In the genomic region with DNA sequence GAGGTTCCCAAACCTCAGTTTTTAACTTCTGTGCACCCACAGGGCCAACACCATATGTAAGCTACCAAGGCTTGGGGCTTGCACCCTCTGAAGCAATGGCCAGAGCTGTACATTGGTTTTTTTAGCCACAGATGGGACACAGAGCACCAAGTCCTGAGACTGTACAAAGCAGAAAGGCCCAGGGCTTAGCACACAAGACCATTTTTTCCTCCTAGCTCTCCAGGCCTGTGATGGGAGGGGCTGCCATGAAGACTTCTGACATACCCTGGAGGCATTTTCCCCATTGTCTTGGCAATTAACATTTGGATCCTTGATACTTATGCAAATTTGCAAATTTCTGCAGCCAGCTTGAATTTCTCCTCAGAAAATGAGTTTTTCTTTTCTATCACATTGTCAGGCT, we compare ENCODE assay signal across 10 cellular contexts.
"Had no signal": no experiment of that assay in that cellular context is flagged by ENCODE, and none has a peak within 500 bp of the region (broad histone marks: within the 10 kb centered on the region; RNA-seq: fewer than 3 reads in every experiment).

No MANE protein-coding gene starts in this region.

- H3K27ac ChIP-seq: HL-60 had no signal

- H3K4me2 ChIP-seq: GM23338 had no signal

- H3K4me3 ChIP-seq: GM23338 had no signal

- ATAC-seq: GM23338, HepG2 had no signal

- H2AFZ ChIP-seq: GM23338 had no signal

- DNase-seq: H9, HCEC 1CT, HFFc6, Karpas-422, KG1 had no signal

- FAIRE-seq: H1, H54, HepG2 had no signal
